3 cellular contexts compared by ENCODE assay signal in genomic region chr11:86301742-86302091, GRCh38.
TF ChIP-seq lines count a peak whose summit lies in the region.

No MANE protein-coding gene starts in this region.

TF ChIP-seq in GM12878, 131 proteins besides CTCF, POLR2A, EP300 and RAD21:
- no peak for TF ChIP-seq KLF5 (IDR thresholded peaks at IDR 0.05; ENCODE audit: partially characterized antibody)
- 0 out of 2 replicates have a peak, but pooled peaks have one; percentile 9 for TF ChIP-seq ZNF384 (IDR thresholded peaks at IDR 0.05; ENCODE audit: borderline replicate concordance, low read depth, low read length)

TF ChIP-seq in neural cell, 6 proteins besides CTCF, POLR2A, EP300 and RAD21:
- TF ChIP-seq, protein P1, sequence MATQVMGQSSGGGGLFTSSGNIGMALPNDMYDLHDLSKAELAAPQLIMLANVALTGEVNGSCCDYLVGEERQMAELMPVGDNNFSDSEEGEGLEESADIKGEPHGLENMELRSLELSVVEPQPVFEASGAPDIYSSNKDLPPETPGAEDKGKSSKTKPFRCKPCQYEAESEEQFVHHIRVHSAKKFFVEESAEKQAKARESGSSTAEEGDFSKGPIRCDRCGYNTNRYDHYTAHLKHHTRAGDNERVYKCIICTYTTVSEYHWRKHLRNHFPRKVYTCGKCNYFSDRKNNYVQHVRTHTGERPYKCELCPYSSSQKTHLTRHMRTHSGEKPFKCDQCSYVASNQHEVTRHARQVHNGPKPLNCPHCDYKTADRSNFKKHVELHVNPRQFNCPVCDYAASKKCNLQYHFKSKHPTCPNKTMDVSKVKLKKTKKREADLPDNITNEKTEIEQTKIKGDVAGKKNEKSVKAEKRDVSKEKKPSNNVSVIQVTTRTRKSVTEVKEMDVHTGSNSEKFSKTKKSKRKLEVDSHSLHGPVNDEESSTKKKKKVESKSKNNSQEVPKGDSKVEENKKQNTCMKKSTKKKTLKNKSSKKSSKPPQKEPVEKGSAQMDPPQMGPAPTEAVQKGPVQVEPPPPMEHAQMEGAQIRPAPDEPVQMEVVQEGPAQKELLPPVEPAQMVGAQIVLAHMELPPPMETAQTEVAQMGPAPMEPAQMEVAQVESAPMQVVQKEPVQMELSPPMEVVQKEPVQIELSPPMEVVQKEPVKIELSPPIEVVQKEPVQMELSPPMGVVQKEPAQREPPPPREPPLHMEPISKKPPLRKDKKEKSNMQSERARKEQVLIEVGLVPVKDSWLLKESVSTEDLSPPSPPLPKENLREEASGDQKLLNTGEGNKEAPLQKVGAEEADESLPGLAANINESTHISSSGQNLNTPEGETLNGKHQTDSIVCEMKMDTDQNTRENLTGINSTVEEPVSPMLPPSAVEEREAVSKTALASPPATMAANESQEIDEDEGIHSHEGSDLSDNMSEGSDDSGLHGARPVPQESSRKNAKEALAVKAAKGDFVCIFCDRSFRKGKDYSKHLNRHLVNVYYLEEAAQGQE (IDR thresholded peaks at IDR 0.05; ENCODE audit: borderline replicate concordance): peak; percentile 8
- no peak for TF ChIP-seq EZH2 (IDR thresholded peaks at IDR 0.05; ENCODE audit: borderline replicate concordance, insufficient read depth, low read length, poor library complexity, severe bottlenecking)

TF ChIP-seq in GM12891, 5 proteins besides CTCF, POLR2A, EP300 and RAD21 (continued from another document):
- no peak for TF ChIP-seq POLR2AphosphoS5 (IDR thresholded peaks at IDR 0.05; ENCODE audit: low read depth, low read length)
- no peak for TF ChIP-seq TAF1 (IDR thresholded peaks at IDR 0.05; ENCODE audit: low read depth, low read length)
- no peak for TF ChIP-seq PAX5 (IDR thresholded peaks at IDR 0.05; ENCODE audit: insufficient read depth, low read length, severe bottlenecking)
